Comparison of ENCODE assay signal across 17 cellular contexts in genomic region chr19:49423985-49424303, GRCh38. TPM values are rescaled to one million over a fixed set of nuclear protein-coding genes. Genes with fewer than 3 reads are reported as not detected.
DNase-seq lines count a peak whose midpoint lies in the region; ATAC-seq lines count a peak whose summit lies in the region.
"Had no signal": no experiment of that assay in that cellular context is flagged by ENCODE, and none has a peak within 500 bp of the region (broad histone marks: within the 10 kb centered on the region; RNA-seq: fewer than 3 reads in every experiment).

No MANE protein-coding gene starts in this region.

- H3K9me3 Mint-ChIP-seq in central memory CD8-positive, alpha-beta T cell, result no peaks in the 10 kb centered on the region
- no peaks in the 10 kb centered on the region for H3K9me3 Mint-ChIP-seq in stimulated activated effector memory CD8-positive, alpha-beta T cell treated with anti-CD3 and anti-CD28 coated beads, Interleukin-12 subunit alpha, Interleukin-12 subunit beta, amount 100 ng/mL, for 72 hours

- H3K4me3 Mint-ChIP-seq in T-helper 17 cell, result peak overlapping the region; percentile 93
- peak overlapping the region; percentile 54 for H3K4me3 Mint-ChIP-seq in central memory CD8-positive, alpha-beta T cell
- peak overlapping the region; percentile 77 for H3K4me3 Mint-ChIP-seq in stimulated activated effector memory CD8-positive, alpha-beta T cell treated with anti-CD3 and anti-CD28 coated beads, Interleukin-12 subunit alpha, Interleukin-12 subunit beta, amount 100 ng/mL, for 72 hours

- peak overlapping the region; percentile 86 for H3K27ac Mint-ChIP-seq in T-helper 17 cell
- no peak overlapping the region for H3K27ac Mint-ChIP-seq in central memory CD8-positive, alpha-beta T cell (ENCODE audit: low read depth)
- H3K27ac Mint-ChIP-seq in stimulated activated effector memory CD8-positive, alpha-beta T cell treated with anti-CD3 and anti-CD28 coated beads, Interleukin-12 subunit alpha, Interleukin-12 subunit beta, amount 100 ng/mL, for 72 hours, result no peak overlapping the region

- no peaks in the 10 kb centered on the region for H3K9me3 ChIP-seq in T-helper 17 cell (ENCODE audit: control insufficient read depth, low read length, poor library complexity, severe bottlenecking)
- H3K9me3 ChIP-seq: tibial nerve had no signal

- peak; percentile 65 for ATAC-seq in T-helper 17 cell
- ATAC-seq in central memory CD8-positive, alpha-beta T cell (replicated peaks; ENCODE audit: extremely low read depth, poor library complexity, severe bottlenecking), result peak; percentile 60
- ATAC-seq in stimulated activated effector memory CD8-positive, alpha-beta T cell treated with anti-CD3 and anti-CD28 coated beads, Interleukin-12 subunit alpha, Interleukin-12 subunit beta, amount 100 ng/mL, for 72 hours, result peak; percentile 8
- ATAC-seq in HG03520 (IDR thresholded peaks at IDR 0.05; ENCODE audit: unreplicated experiment), result no peak
- ATAC-seq: right cardiac atrium had no signal

- DNase-seq in activated gamma-delta T cell treated with Interleukin-2 at 50 U/mL for 16 hours (peak; percentile 31), activated gamma-delta T cell (lab: John Stamatoyannopoulos, UW) (no peak), T-helper 17 cell (no peak), cortex of kidney (lab: John Stamatoyannopoulos, UW) (no peak)
- peak in 1 of 2 donors; percentile 29 for DNase-seq in central memory CD8-positive, alpha-beta T cell (ENCODE audit: low spot score in 2 of 2)
- DNase-seq in stimulated activated effector memory CD8-positive, alpha-beta T cell treated with anti-CD3 and anti-CD28 coated beads, Interleukin-12 subunit alpha, Interleukin-12 subunit beta, amount 100 ng/mL, for 72 hours (ENCODE audit: low spot score in 2 of 2), result no peak
- no peak for DNase-seq in effector CD8-positive, alpha-beta T cell (lab: John Stamatoyannopoulos, UW)
- DNase-seq: Calu3; foreskin melanocyte; left ventricle myocardium superior; stimulated activated CD4-positive, alpha-beta T cell treated with anti-CD3 and anti-CD28 coated beads, Interleukin-2, amount 100 ng/mL, for 24 hours; stimulated activated CD8-positive, alpha-beta memory T cell treated with anti-CD3 and anti-CD28 coated beads, Interleukin-4, amount 100 ng/mL, for 48 hours had no signal

- H3K4me1 Mint-ChIP-seq in T-helper 17 cell, result peaks cover 74% of the 10 kb centered on the region
- peaks cover 62% of the 10 kb centered on the region for H3K4me1 Mint-ChIP-seq in central memory CD8-positive, alpha-beta T cell
- H3K4me1 Mint-ChIP-seq in stimulated activated effector memory CD8-positive, alpha-beta T cell treated with anti-CD3 and anti-CD28 coated beads, Interleukin-12 subunit alpha, Interleukin-12 subunit beta, amount 100 ng/mL, for 72 hours, result peaks cover 66% of the 10 kb centered on the region

- H3K36me3 Mint-ChIP-seq in T-helper 17 cell (ENCODE audit: low read depth), result peaks cover 22% of the 10 kb centered on the region
- peaks cover 2% of the 10 kb centered on the region for H3K36me3 Mint-ChIP-seq in central memory CD8-positive, alpha-beta T cell (ENCODE audit: insufficient read depth)
- H3K36me3 Mint-ChIP-seq in stimulated activated effector memory CD8-positive, alpha-beta T cell treated with anti-CD3 and anti-CD28 coated beads, Interleukin-12 subunit alpha, Interleukin-12 subunit beta, amount 100 ng/mL, for 72 hours, result peaks cover 4% of the 10 kb centered on the region

- peaks cover 94% of the 10 kb centered on the region for H3K27me3 Mint-ChIP-seq in T-helper 17 cell
- H3K27me3 Mint-ChIP-seq in central memory CD8-positive, alpha-beta T cell, result peaks cover 100% of the 10 kb centered on the region

RNA-seq across cellular contexts. Expression of gene PTH2, which starts 0.7 kb away (rescaled TPM):
- total RNA-seq in T-helper 17 cell, result not detected
- total RNA-seq: Calu3; left ventricle myocardium superior; myocyte; right cardiac atrium; T-helper 2 cell treated with Interferon-gamma antibody and Interleukin-4, amounts not matched to agents 100 ng/mL and 5 ng/mL, for 36 hours; tibial nerve had no signal

RNA-seq across cellular contexts. Expression of gene GFY, which starts 1.2 kb away (rescaled TPM):
- not detected for total RNA-seq in T-helper 17 cell
- total RNA-seq: Calu3; left ventricle myocardium superior; myocyte; right cardiac atrium; T-helper 2 cell treated with Interferon-gamma antibody and Interleukin-4, amounts not matched to agents 100 ng/mL and 5 ng/mL, for 36 hours; tibial nerve had no signal

RNA-seq across cellular contexts. Expression of gene SLC17A7, which starts 17.4 kb away (rescaled TPM):
- total RNA-seq in T-helper 17 cell, result not detected
- total RNA-seq: Calu3 had no signal

RNA-seq across cellular contexts. Expression of gene PIH1D1, which starts 27.7 kb away (rescaled TPM):
- total RNA-seq in T-helper 17 cell, result 100 to 1,000 TPM; 147 to 150 TPM

RNA-seq across cellular contexts. Expression of gene ALDH16A1, which starts 29.1 kb away (rescaled TPM):
- total RNA-seq in T-helper 17 cell, result 10 to 100 TPM; 34.8 to 38.0 TPM
